In genomic region chr15:68598171-68599152, GRCh38 we compare ENCODE assay signal across 17 cellular contexts. TPM values are rescaled to one million over a fixed set of nuclear protein-coding genes. Genes with fewer than 3 reads are reported as not detected.
A peak's percentile ranks its signal among the peaks of the same experiment; 100 is the strongest.
DNase-seq lines count a peak whose midpoint lies in the region; ATAC-seq and TF ChIP-seq lines count a peak whose summit lies in the region.
"Had no signal": no experiment of that assay in that cellular context is flagged by ENCODE, and none has a peak within 500 bp of the region (broad histone marks: within the 10 kb centered on the region; RNA-seq: fewer than 3 reads in every experiment).

No MANE protein-coding gene starts in this region.

- no peak overlapping the region for H3K4me3 ChIP-seq in GM23248
- no peak overlapping the region for H3K4me3 ChIP-seq in left lung
- H3K4me3 ChIP-seq in spleen: no peak overlapping the region

- POLR2A ChIA-PET in activated CD4-positive, alpha-beta memory T cell treated with anti-CD3 and anti-CD28 coated beads, Interleukin-2, amount 10 ng/mL, durations not matched to agents 7 days and 5 days (lab: Charles Lee): no interaction called here

- H3K36me3 Mint-ChIP-seq in activated CD4-positive, alpha-beta memory T cell treated with anti-CD3 and anti-CD28 coated beads, Interleukin-2, amount 10 ng/mL, durations not matched to agents 7 days and 5 days (ENCODE audit: low read depth): no peaks in the 10 kb centered on the region
- H3K36me3 Mint-ChIP-seq: CD4-positive, alpha-beta memory T cell had no signal

- no peak overlapping the region for H3K4me3 Mint-ChIP-seq in activated CD4-positive, alpha-beta memory T cell treated with anti-CD3 and anti-CD28 coated beads, Interleukin-2, amount 10 ng/mL, durations not matched to agents 7 days and 5 days
- H3K4me3 Mint-ChIP-seq: activated naive CD4-positive, alpha-beta T cell treated with anti-CD3 and anti-CD28 coated beads for 36 hours; CD4-positive, alpha-beta memory T cell had no signal

- DNase-seq in GM23248 (peak; percentile 39), left lung (no peak), spleen (peak; percentile 42), NCI-H2196 (lab: John Stamatoyannopoulos, UW; ENCODE audit: unreplicated experiment) (no peak), NOMO-1 treated with DMSO at 0.1 percent for 48 hours (lab: John Stamatoyannopoulos, UW; ENCODE audit: unreplicated experiment) (no peak)
- no peak for DNase-seq in activated CD4-positive, alpha-beta memory T cell treated with anti-CD3 and anti-CD28 coated beads, Interleukin-2, amount 10 ng/mL, durations not matched to agents 7 days and 5 days
- DNase-seq: activated naive CD4-positive, alpha-beta T cell treated with anti-CD3 and anti-CD28 coated beads for 36 hours; CD4-positive, alpha-beta memory T cell; foreskin keratinocyte; islet precursor cell; NCI-H2107; stimulated activated CD4-positive, alpha-beta T cell treated with anti-CD3 and anti-CD28 coated beads, Interleukin-4, amount 100 ng/mL, for 1 hour; stimulated activated naive CD4-positive, alpha-beta T cell; T-helper 9 cell had no signal

- H3K27ac ChIP-seq in GM23248: peak overlapping the region; percentile 39
- peak overlapping the region; percentile 85 for H3K27ac ChIP-seq in cingulate gyrus (ENCODE audit: low read depth, low read length)
- no peak overlapping the region for H3K27ac ChIP-seq in left lung
- H3K27ac ChIP-seq in spleen: peak overlapping the region in 4 of 8 donors; percentile 22 to 48 (median 26)
- H3K27ac ChIP-seq: foreskin keratinocyte, neutrophil had no signal

- no peak for TF ChIP-seq CTCF in left lung (IDR thresholded peaks at IDR 0.05)
- no peak for TF ChIP-seq CTCF in spleen (IDR thresholded peaks at IDR 0.05 in 8 of 11, conservative IDR thresholded peaks at IDR 0.05 in 3 of 11)

- peak; percentile 45 for ATAC-seq in left lung
- ATAC-seq in GM21528 (IDR thresholded peaks at IDR 0.05; ENCODE audit: low FRiP score, unreplicated experiment): no peak
- ATAC-seq: foreskin keratinocyte had no signal

- no peaks in the 10 kb centered on the region for H3K9me3 Mint-ChIP-seq in activated CD4-positive, alpha-beta memory T cell treated with anti-CD3 and anti-CD28 coated beads, Interleukin-2, amount 10 ng/mL, durations not matched to agents 7 days and 5 days
- H3K9me3 Mint-ChIP-seq: activated naive CD4-positive, alpha-beta T cell treated with anti-CD3 and anti-CD28 coated beads for 36 hours; CD4-positive, alpha-beta memory T cell had no signal

- peaks cover 27% of the 10 kb centered on the region for H3K4me1 ChIP-seq in GM23248 (ENCODE audit: insufficient read depth)
- H3K4me1 ChIP-seq in left lung: peaks cover 0 to 7% of the 10 kb centered on the region in 2 donors
- H3K4me1 ChIP-seq in spleen: peaks cover 0 to 58% (median 21%) of the 10 kb centered on the region in 6 donors
- H3K4me1 ChIP-seq: foreskin keratinocyte had no signal

- WGBS in GM23248 (ENCODE audit: low coverage in 1 of 2, low lambda C conversion rate in 2 of 2, missing lambda C conversion rate in 2 of 2), 2 experiments: 49% methylated on average over 14 of the region's 14 CpGs
- WGBS in spleen, 5 donors: 75 to 80% (median 77%) methylated on average over 13 to 14 of the region's 14 CpGs

- H3K36me3 ChIP-seq in GM23248 (ENCODE audit: low read depth): no peaks in the 10 kb centered on the region
- no peaks in the 10 kb centered on the region for H3K36me3 ChIP-seq in left lung
- H3K36me3 ChIP-seq in spleen: no peaks in the 10 kb centered on the region
- H3K36me3 ChIP-seq: neutrophil had no signal

- in situ Hi-C loops in GM23248 (cut with MboI): no loop called here

- no peaks in the 10 kb centered on the region for H3K4me1 Mint-ChIP-seq in activated CD4-positive, alpha-beta memory T cell treated with anti-CD3 and anti-CD28 coated beads, Interleukin-2, amount 10 ng/mL, durations not matched to agents 7 days and 5 days

- no peaks in the 10 kb centered on the region for H4K20me1 ChIP-seq in GM23248 (ENCODE audit: insufficient read depth)

- 0 out of 2 replicates have a peak, but pooled peaks cover 7% of the 10 kb centered on the region for H3F3A ChIP-seq in GM23248 (ENCODE audit: insufficient read depth)

- H2AFZ ChIP-seq in GM23248: peak overlapping the region; percentile 61

- CTCF ChIA-PET in activated CD4-positive, alpha-beta memory T cell treated with anti-CD3 and anti-CD28 coated beads, Interleukin-2, amount 10 ng/mL, durations not matched to agents 7 days and 5 days (lab: Charles Lee): no interaction called here

- intact Hi-C loops in left lung (cut with DNase I): no loop called here
- intact Hi-C loops in spleen (cut with DNase I; ENCODE audit: low total_unique reads): no loop called here

- H3K27me3 ChIP-seq in GM23248 (replicated peaks; ENCODE audit: insufficient read depth) (no peaks in the 10 kb centered on the region), left lung (no peaks in the 10 kb centered on the region), spleen (replicated peaks in 1 of 7) (no peaks in the 10 kb centered on the region)
- H3K27me3 ChIP-seq: foreskin keratinocyte had no signal

- H3K9me3 ChIP-seq in GM23248 (ENCODE audit: low read depth) (no peaks in the 10 kb centered on the region), left lung (no peaks in the 10 kb centered on the region), spleen (no peaks in the 10 kb centered on the region)
- H3K9me3 ChIP-seq: neutrophil had no signal

- TF ChIP-seq POLR2A in spleen (IDR thresholded peaks at IDR 0.05): no peak

- H3K27ac Mint-ChIP-seq in activated CD4-positive, alpha-beta memory T cell treated with anti-CD3 and anti-CD28 coated beads, Interleukin-2, amount 10 ng/mL, durations not matched to agents 7 days and 5 days: no peak overlapping the region
- H3K27ac Mint-ChIP-seq: activated naive CD4-positive, alpha-beta T cell treated with anti-CD3 and anti-CD28 coated beads for 36 hours; CD4-positive, alpha-beta memory T cell had no signal

- peaks cover 8% of the 10 kb centered on the region for H3K27me3 Mint-ChIP-seq in activated CD4-positive, alpha-beta memory T cell treated with anti-CD3 and anti-CD28 coated beads, Interleukin-2, amount 10 ng/mL, durations not matched to agents 7 days and 5 days

- H3K79me2 ChIP-seq in GM23248 (ENCODE audit: insufficient read depth): peaks cover 38% of the 10 kb centered on the region

- H3K9me2 ChIP-seq in GM23248 (ENCODE audit: insufficient read depth): no peaks in the 10 kb centered on the region

- H3K4me2 ChIP-seq in GM23248 (ENCODE audit: unreplicated experiment): peak overlapping the region; percentile 18

- H3K9ac ChIP-seq in GM23248: peak overlapping the region; percentile 17; the same call in 1 of the 2 replicates

RNA-seq across cellular contexts. Expression of gene CORO2B, which starts 19.7 kb away (rescaled TPM):
- total RNA-seq in GM23248 (2014; rRNA removed; shearing (Covaris generic)): 7.6 and 7.7 TPM in 2 replicates
- polyA plus RNA-seq in GM23248 (2016; fragmentation: Nextera tagmentation; extraction: Ambion mirVana): 2.7 and 3.7 TPM in 2 replicates
- 1 to 10 TPM; 3.0 to 3.5 TPM for total RNA-seq in left lung
- total RNA-seq in spleen: 1 to 10 TPM; 1.5 to 8.8 (median 4.5) TPM
- polyA plus RNA-seq in spleen: 1 to 10 TPM in 2 of 3 donors, under 1 TPM in 1; 0.93 to 2.4 (median 1.2) TPM
- not detected for total RNA-seq in activated CD4-positive, alpha-beta memory T cell treated with anti-CD3 and anti-CD28 coated beads, Interleukin-2, amount 10 ng/mL, durations not matched to agents 7 days and 5 days
- total RNA-seq: activated naive CD4-positive, alpha-beta T cell treated with anti-CD3 and anti-CD28 coated beads for 36 hours; CD4-positive, alpha-beta memory T cell had no signal
- polyA plus RNA-seq: CD4-positive, alpha-beta memory T cell had no signal

Comparison
In these comparisons a context has a peak if more than half of its experiments do, and no peak if none do; other contexts are left out.
1. DNase-seq: peak in GM23248 (single experiment) and spleen (single experiment); none in left lung (0 of 2), NCI-H2196 (single experiment), activated CD4-positive, alpha-beta memory T cell treated with anti-CD3 and anti-CD28 coated beads, Interleukin-2, amount 10 ng/mL, durations not matched to agents 7 days and 5 days (single experiment) and NOMO-1 treated with DMSO at 0.1 percent for 48 hours (single experiment).
2. H3K27ac ChIP-seq: peak in GM23248 (single experiment) and cingulate gyrus (single experiment); none in left lung (0 of 2).